12 cellular contexts compared by ENCODE assay signal in genomic region chr9:113503131-113503541, GRCh38. TPM values are rescaled to one million over a fixed set of nuclear protein-coding genes. Genes with fewer than 3 reads are reported as not detected.
DNase-seq lines count a peak whose midpoint lies in the region; ATAC-seq and TF ChIP-seq lines count a peak whose summit lies in the region.
"Had no signal": no experiment of that assay in that cellular context is flagged by ENCODE, and none has a peak within 500 bp of the region (broad histone marks: within the 10 kb centered on the region; RNA-seq: fewer than 3 reads in every experiment).

No MANE protein-coding gene starts in this region.

- peak overlapping the region; percentile 22 for H3K27ac Mint-ChIP-seq in activated naive CD8-positive, alpha-beta T cell
- no peak overlapping the region for H3K27ac Mint-ChIP-seq in activated naive CD8-positive, alpha-beta T cell treated with anti-CD3 and anti-CD28 coated beads for 36 hours
- H3K27ac Mint-ChIP-seq in neural crest cell (ENCODE audit: unreplicated experiment): peak overlapping the region; percentile 27

- no peak for DNase-seq in activated naive CD8-positive, alpha-beta T cell treated with anti-CD3 and anti-CD28 coated beads for 36 hours
- no peak for DNase-seq in esophagus squamous epithelium (lab: John Stamatoyannopoulos, UW)
- DNase-seq in neural crest cell (ENCODE audit: low read depth, low spot score): no peak
- no peak for DNase-seq in upper lobe of right lung
- no peak for DNase-seq in medulla oblongata (ENCODE audit: extremely low spot score)
- DNase-seq in GM13976 (ENCODE audit: low spot score): no peak
- DNase-seq: activated CD8-positive, alpha-beta memory T cell treated with anti-CD3 and anti-CD28 coated beads, Interleukin-2, amount 50 U/mL, for 48 hours; NCI-H1694 had no signal

- H3K27ac ChIP-seq in esophagus squamous epithelium (peak overlapping the region in 2 of 4 donors; percentile 62 to 72), upper lobe of right lung (peak overlapping the region; percentile 53)
- H3K27ac ChIP-seq: VCaP had no signal

- H3K4me3 Mint-ChIP-seq in activated naive CD8-positive, alpha-beta T cell: no peak overlapping the region
- no peak overlapping the region for H3K4me3 Mint-ChIP-seq in activated naive CD8-positive, alpha-beta T cell treated with anti-CD3 and anti-CD28 coated beads for 36 hours
- peak overlapping the region; percentile 10 for H3K4me3 Mint-ChIP-seq in neural crest cell

- H3K27me3 ChIP-seq in esophagus squamous epithelium (no peaks in the 10 kb centered on the region), upper lobe of right lung (no peaks in the 10 kb centered on the region)

- peaks cover 25% of the 10 kb centered on the region for H3K4me1 Mint-ChIP-seq in activated naive CD8-positive, alpha-beta T cell (ENCODE audit: low read depth)
- H3K4me1 Mint-ChIP-seq in activated naive CD8-positive, alpha-beta T cell treated with anti-CD3 and anti-CD28 coated beads for 36 hours: peaks cover 44% of the 10 kb centered on the region
- peaks cover 74% of the 10 kb centered on the region for H3K4me1 Mint-ChIP-seq in neural crest cell

- intact Hi-C loops in esophagus squamous epithelium (cut with DNase I) (no loop called here), upper lobe of right lung (cut with DNase I) (no loop called here)

- H3K4me1 ChIP-seq in esophagus squamous epithelium (peaks cover 0 to 39% (median 3%) of the 10 kb centered on the region in 3 donors), upper lobe of right lung (peaks cover 7% of the 10 kb centered on the region)

- peak overlapping the region in 3 of 4 donors; percentile 33 to 57 (median 41) for H3K4me3 ChIP-seq in esophagus squamous epithelium
- peak overlapping the region; percentile 48 for H3K4me3 ChIP-seq in upper lobe of right lung

- no peak for ATAC-seq in upper lobe of right lung
- no peak for ATAC-seq in HG03571 (IDR thresholded peaks at IDR 0.05; ENCODE audit: unreplicated experiment)
- ATAC-seq: activated naive CD4-positive, alpha-beta T cell treated with anti-CD3 and anti-CD28 coated beads, Interleukin-2, amount 50 U/mL, for 72 hours had no signal

- no peak for TF ChIP-seq POLR2A in esophagus squamous epithelium (IDR thresholded peaks at IDR 0.05)

- WGBS in esophagus squamous epithelium, 2 donors: 64 to 72% methylated on average over 8 of the region's 8 CpGs

- TF ChIP-seq CTCF in esophagus squamous epithelium (IDR thresholded peaks at IDR 0.05): no peak
- TF ChIP-seq CTCF in neural crest cell (conservative IDR thresholded peaks at IDR 0.05): no peak
- no peak for TF ChIP-seq CTCF in upper lobe of right lung (IDR thresholded peaks at IDR 0.05)
- no peak for TF ChIP-seq CTCF in GM13976 (IDR thresholded peaks at IDR 0.05; ENCODE audit: borderline replicate concordance, control extremely low read depth, extremely low read depth, insufficient read depth, missing control alignments)

- no peaks in the 10 kb centered on the region for H3K27me3 Mint-ChIP-seq in activated naive CD8-positive, alpha-beta T cell
- H3K27me3 Mint-ChIP-seq in activated naive CD8-positive, alpha-beta T cell treated with anti-CD3 and anti-CD28 coated beads for 36 hours: no peaks in the 10 kb centered on the region
- H3K27me3 Mint-ChIP-seq in neural crest cell (ENCODE audit: low read depth): no peaks in the 10 kb centered on the region

- no peaks in the 10 kb centered on the region for H3K36me3 Mint-ChIP-seq in activated naive CD8-positive, alpha-beta T cell
- H3K36me3 Mint-ChIP-seq in activated naive CD8-positive, alpha-beta T cell treated with anti-CD3 and anti-CD28 coated beads for 36 hours: no peaks in the 10 kb centered on the region
- no peaks in the 10 kb centered on the region for H3K36me3 Mint-ChIP-seq in neural crest cell (ENCODE audit: low read depth)
- H3K36me3 Mint-ChIP-seq: activated naive CD4-positive, alpha-beta T cell treated with anti-CD3 and anti-CD28 coated beads, Interleukin-2, amount 50 U/mL, for 72 hours had no signal

- H3K36me3 ChIP-seq in esophagus squamous epithelium (peaks cover 0 to 6% (median 0%) of the 10 kb centered on the region in 3 donors), upper lobe of right lung (peaks cover 5% of the 10 kb centered on the region)

- no peaks in the 10 kb centered on the region for H3K9me3 Mint-ChIP-seq in activated naive CD8-positive, alpha-beta T cell (ENCODE audit: low read depth)
- no peaks in the 10 kb centered on the region for H3K9me3 Mint-ChIP-seq in activated naive CD8-positive, alpha-beta T cell treated with anti-CD3 and anti-CD28 coated beads for 36 hours
- H3K9me3 Mint-ChIP-seq in neural crest cell: no peaks in the 10 kb centered on the region
- H3K9me3 Mint-ChIP-seq: activated naive CD4-positive, alpha-beta T cell treated with anti-CD3 and anti-CD28 coated beads, Interleukin-2, amount 50 U/mL, for 72 hours had no signal

- no peaks in the 10 kb centered on the region for H3K9me3 ChIP-seq in esophagus squamous epithelium
- H3K9me3 ChIP-seq in upper lobe of right lung: no peaks in the 10 kb centered on the region

- in situ Hi-C loops in GM13976 (cut with MboI; ENCODE audit: low sequenced_read_pairs, unreplicated experiment): no loop called here

RNA-seq across cellular contexts. Expression of gene RGS3, which starts 39.6 kb away (rescaled TPM):
- 10 to 100 TPM; 61.7 to 65.0 TPM for total RNA-seq in activated naive CD8-positive, alpha-beta T cell treated with anti-CD3 and anti-CD28 coated beads for 36 hours
- 10 to 100 TPM in 3 of 4 donors, 1 to 10 TPM in 1; 9.7 to 16.3 (median 12.7) TPM for total RNA-seq in esophagus squamous epithelium
- 36.7 and 41.0 TPM in 2 replicates for total RNA-seq in neural crest cell
- total RNA-seq in upper lobe of right lung: 71.1 TPM
